8 cellular contexts compared by ENCODE assay signal in genomic region chr1:35726814-35727433, GRCh38. TPM values are rescaled to one million over a fixed set of nuclear protein-coding genes. Genes with fewer than 3 reads are reported as not detected.
DNase-seq lines count a peak whose midpoint lies in the region; ATAC-seq and TF ChIP-seq lines count a peak whose summit lies in the region.

No MANE protein-coding gene starts in this region.

- no peak overlapping the region for H3K27ac ChIP-seq in esophagus squamous epithelium

- no TSS peak for BruUV-seq in Caco-2 (replicated peaks; lab: Mats Ljungman, UMichigan)

- H3K36me3 Mint-ChIP-seq in Caco-2 (ENCODE audit: insufficient read depth, unreplicated experiment) (peaks cover 11% of the 10 kb centered on the region), nephron (ENCODE audit: low read depth) (peaks cover 4% of the 10 kb centered on the region)

- no peaks in the 10 kb centered on the region for H3K9me3 ChIP-seq in Caco-2
- no peaks in the 10 kb centered on the region for H3K9me3 ChIP-seq in esophagus squamous epithelium

- H3K36me3 ChIP-seq in Caco-2 (ENCODE audit: control insufficient read depth, insufficient read depth, low read length) (no peaks in the 10 kb centered on the region), esophagus squamous epithelium (no peaks in the 10 kb centered on the region)

- no peak for ATAC-seq in HG03378 (IDR thresholded peaks at IDR 0.05; ENCODE audit: unreplicated experiment)
- ATAC-seq in GM18519 (IDR thresholded peaks at IDR 0.05; ENCODE audit: low FRiP score, unreplicated experiment) = no peak

- H3K9me3 Mint-ChIP-seq in Caco-2 (ENCODE audit: unreplicated experiment) (no peaks in the 10 kb centered on the region), nephron (no peaks in the 10 kb centered on the region)

- H3K4me1 Mint-ChIP-seq in Caco-2 (ENCODE audit: low read depth, unreplicated experiment) (no peaks in the 10 kb centered on the region), nephron (peaks cover 22% of the 10 kb centered on the region)

- no peak for TF ChIP-seq POLR2A in esophagus squamous epithelium (IDR thresholded peaks at IDR 0.05)

- H3K4me3 Mint-ChIP-seq in Caco-2 (ENCODE audit: unreplicated experiment) (no peak overlapping the region), nephron (no peak overlapping the region)

- H3K27me3 Mint-ChIP-seq in Caco-2 (ENCODE audit: insufficient read depth, unreplicated experiment) = no peaks in the 10 kb centered on the region
- H3K27me3 Mint-ChIP-seq in nephron (ENCODE audit: low read depth) = peaks cover 4% of the 10 kb centered on the region

- POLR2A ChIA-PET in Caco-2 (lab: Charles Lee) = no interaction called here

- H3K4me3 ChIP-seq in Caco-2 (ENCODE audit: low read depth, low read length) (no peak overlapping the region), esophagus squamous epithelium (no peak overlapping the region)

- H3K27ac Mint-ChIP-seq in Caco-2 (ENCODE audit: unreplicated experiment) (no peak overlapping the region), nephron (no peak overlapping the region)

- peak; percentile 45 to 62 for TF ChIP-seq CTCF in Caco-2 (IDR thresholded peaks at IDR 0.05; ENCODE audit: insufficient read depth in 1 of 2, low read depth in 1 of 2, low read length in 1 of 2, severe bottlenecking in 1 of 2, unreplicated experiment in 1 of 2)
- peak; percentile 64 to 85 (median 77) for TF ChIP-seq CTCF in esophagus squamous epithelium (IDR thresholded peaks at IDR 0.05)
- peak; percentile 85 to 91 (median 89) for TF ChIP-seq CTCF in nephron (IDR thresholded peaks at IDR 0.05; ENCODE audit: unreplicated experiment in 3 of 3)

- no peaks in the 10 kb centered on the region for H3K4me1 ChIP-seq in Caco-2
- peaks cover 0 to 11% (median 0%) of the 10 kb centered on the region in 3 donors for H3K4me1 ChIP-seq in esophagus squamous epithelium

- intact Hi-C loops in Caco-2 (cut with micrococcal nuclease; ENCODE audit: unreplicated experiment) (loop anchor here (2.0 kb wide), 1 partner anchor 48 kb away; no protein-coding TSS in a partner anchor), esophagus squamous epithelium (cut with DNase I) (no loop called here)

- CTCF ChIA-PET in Caco-2 (lab: Charles Lee) = interaction anchor here (0.5 to 0.8 kb wide), 3 partner anchors 104 to 159 kb away, joined by 3 read pairs; no protein-coding TSS in a partner anchor

- peak; percentile 41 to 48 for DNase-seq in Caco-2
- peak; percentile 78 for DNase-seq in HT-29 (ENCODE audit: low spot score)
- DNase-seq in NOMO-1 (lab: John Stamatoyannopoulos, UW; ENCODE audit: unreplicated experiment in 2 of 2) = peak; percentile 12 to 19
- peak; percentile 60 for DNase-seq in activated CD8-positive, alpha-beta memory T cell treated with anti-CD3 and anti-CD28 coated beads, Interleukin-2, amount 50 U/mL, for 48 hours
- DNase-seq in esophagus squamous epithelium (lab: John Stamatoyannopoulos, UW) = no peak

- WGBS in esophagus squamous epithelium, 2 donors = 1 to 26% methylated on average over 4 to 5 of the region's 5 CpGs

- no peaks in the 10 kb centered on the region for H3K27me3 ChIP-seq in Caco-2 (replicated peaks; ENCODE audit: control insufficient read depth, insufficient read depth, low read length)
- peaks cover 0 to 83% (median 0%) of the 10 kb centered on the region in 4 donors for H3K27me3 ChIP-seq in esophagus squamous epithelium

RNA-seq across cellular contexts. Expression of gene C1orf216, which starts 8.2 kb away (rescaled TPM):
- total RNA-seq in Caco-2 (2022) = 6.6 and 8.1 TPM in 2 replicates
- 22.2 and 25.5 TPM in 2 replicates for total RNA-seq in HT-29 (2014; rRNA removed; shearing (Covaris generic))
- total RNA-seq in esophagus squamous epithelium = 1 to 10 TPM in 3 of 4 donors, under 1 TPM in 1; 0.53 to 4.8 (median 3.8) TPM

RNA-seq across cellular contexts. Expression of gene CLSPN, which starts 42.9 kb away (rescaled TPM):
- total RNA-seq in Caco-2 (2022) (22.6 and 23.2 TPM in 2 replicates), esophagus squamous epithelium (1 to 10 TPM; 1.3 to 9.7 (median 4.4) TPM)
- total RNA-seq in HT-29 (2014; rRNA removed; shearing (Covaris generic)) = 9.4 and 10.9 TPM in 2 replicates
